ENCODE assay signal across 8 cellular contexts in genomic region chr9:135480942-135481315, GRCh38. TPM values are rescaled to one million over a fixed set of nuclear protein-coding genes. Genes with fewer than 3 reads are reported as not detected.
A peak's percentile ranks its signal among the peaks of the same experiment; 100 is the strongest.
DNase-seq lines count a peak whose midpoint lies in the region; ATAC-seq and TF ChIP-seq lines count a peak whose summit lies in the region.

No MANE protein-coding gene starts in this region.

- H3K36me3 ChIP-seq in heart left ventricle (peaks cover 0 to 24% (median 20%) of the 10 kb centered on the region in 9 donors), mammary epithelial cell (ENCODE audit: insufficient read depth, low read length) (no peaks in the 10 kb centered on the region), mesendoderm (ENCODE audit: control insufficient read depth, insufficient read depth, low read length) (peaks cover 5% of the 10 kb centered on the region), upper lobe of left lung (peaks cover under 1 to 25% (median 23%) of the 10 kb centered on the region in 4 donors)

- H3K36me3 Mint-ChIP-seq in activated CD8-positive, alpha-beta memory T cell treated with anti-CD3 and anti-CD28 coated beads, Interleukin-2, amount 10 ng/mL, durations not matched to agents 7 days and 5 days = no peaks in the 10 kb centered on the region

- H4K5ac ChIP-seq in mesendoderm (ENCODE audit: low read length) = no peak overlapping the region

- 48 to 58% (median 49%) methylated on average over 11 of the region's 11 CpGs for WGBS in heart left ventricle, 4 donors
- 10% methylated on average over 9 of the region's 11 CpGs for WGBS in mammary epithelial cell (ENCODE audit: low coverage, missing lambda C conversion rate)
- no CpG with 5 or more reads among the region's 11 CpGs for WGBS in mesendoderm (ENCODE audit: extremely low coverage, insufficient coverage, low lambda C conversion rate)
- WGBS in upper lobe of left lung, 2 donors = 45 to 48% methylated on average over 10 to 11 of the region's 11 CpGs

- H3K4me3 ChIP-seq in heart left ventricle = peak overlapping the region; percentile 59 to 96 (median 75)
- H3K4me3 ChIP-seq in mammary epithelial cell (replicated peaks in 1 of 3; ENCODE audit: insufficient read depth in 1 of 3, low read depth in 2 of 3, low read length in 3 of 3) = peak overlapping the region; percentile 81 to 93 (median 90)
- H3K4me3 ChIP-seq in mesendoderm (ENCODE audit: low read length) = peak overlapping the region; percentile 81
- H3K4me3 ChIP-seq in upper lobe of left lung = peak overlapping the region; percentile 72 to 92 (median 82)

- TF ChIP-seq CTCF in heart left ventricle (IDR thresholded peaks at IDR 0.05) = no peak
- peak in 1 of 2 donors; percentile 16 for TF ChIP-seq CTCF in mammary epithelial cell (conservative IDR thresholded peaks at IDR 0.05 in 1 of 2, IDR thresholded peaks at IDR 0.05 in 1 of 2; ENCODE audit: extremely low read depth in 1 of 2, insufficient read depth in 1 of 2, low read depth in 1 of 2, low read length in 2 of 2)
- TF ChIP-seq CTCF in upper lobe of left lung (IDR thresholded peaks at IDR 0.05) = no peak

- H2BK120ac ChIP-seq in mesendoderm (ENCODE audit: low read depth, low read length) = no peak overlapping the region

- H3K56ac ChIP-seq in mesendoderm (ENCODE audit: low read length) = peak overlapping the region; percentile 94

- ATAC-seq in heart left ventricle = peak in 1 of 4 donors; percentile 2
- ATAC-seq in left cardiac atrium = no peak
- ATAC-seq in upper lobe of left lung (ENCODE audit: low FRiP score in 2 of 2) = no peak
- no peak for ATAC-seq in activated CD8-positive, alpha-beta memory T cell treated with anti-CD3 and anti-CD28 coated beads, Interleukin-2, amount 10 ng/mL, durations not matched to agents 7 days and 5 days

- no peaks in the 10 kb centered on the region for H3K27me3 ChIP-seq in heart left ventricle
- H3K27me3 ChIP-seq in mammary epithelial cell (ENCODE audit: insufficient read depth, low read length) = no peaks in the 10 kb centered on the region
- H3K27me3 ChIP-seq in mesendoderm (ENCODE audit: insufficient read depth, low read length, poor library complexity) = no peaks in the 10 kb centered on the region
- no peaks in the 10 kb centered on the region for H3K27me3 ChIP-seq in upper lobe of left lung

- H3K4me2 ChIP-seq in mammary epithelial cell (ENCODE audit: insufficient read depth, low read depth, low read length) (peak overlapping the region; percentile 99), mesendoderm (ENCODE audit: low read length) (peak overlapping the region; percentile 80)

- H4K20me1 ChIP-seq in mammary epithelial cell (ENCODE audit: insufficient read depth, low read length) = no peaks in the 10 kb centered on the region

- no peak for TF ChIP-seq EP300 in upper lobe of left lung (IDR thresholded peaks at IDR 0.05)

- H3K9me3 ChIP-seq in heart left ventricle (no peaks in the 10 kb centered on the region), mammary epithelial cell (replicated peaks; ENCODE audit: insufficient read depth, low read length) (no peaks in the 10 kb centered on the region), upper lobe of left lung (no peaks in the 10 kb centered on the region)

- DNase-seq in heart left ventricle = no peak
- DNase-seq in left cardiac atrium = no peak
- DNase-seq in mammary epithelial cell = no peak
- DNase-seq in mesendoderm = no peak
- DNase-seq in upper lobe of left lung = no peak
- no peak for DNase-seq in activated CD8-positive, alpha-beta memory T cell treated with anti-CD3 and anti-CD28 coated beads, Interleukin-2, amount 10 ng/mL, durations not matched to agents 7 days and 5 days
- DNase-seq in NCI-H128 (lab: John Stamatoyannopoulos, UW; ENCODE audit: unreplicated experiment) = no peak
- DNase-seq in GOT3 (lab: John Stamatoyannopoulos, UW) = no peak

- H3K4me1 ChIP-seq in heart left ventricle (peaks cover 0 to 27% (median 14%) of the 10 kb centered on the region in 12 donors), mammary epithelial cell (ENCODE audit: insufficient read depth, low read length) (peaks cover 24% of the 10 kb centered on the region), mesendoderm (ENCODE audit: control insufficient read depth, low read depth, low read length) (no peaks in the 10 kb centered on the region), upper lobe of left lung (peaks cover 12 to 27% (median 19%) of the 10 kb centered on the region in 4 donors)

- TF ChIP-seq POLR2A in heart left ventricle (IDR thresholded peaks at IDR 0.05) (no peak), upper lobe of left lung (IDR thresholded peaks at IDR 0.05) (no peak)

- H2AFZ ChIP-seq in mammary epithelial cell (ENCODE audit: low read depth, low read length) = peak overlapping the region; percentile 98

- intact Hi-C loops in heart left ventricle (cut with DNase I) (no loop called here), left cardiac atrium (cut with DNase I) (no loop called here), mammary epithelial cell (cut with micrococcal nuclease) (no loop called here)

- H3K18ac ChIP-seq in mesendoderm (ENCODE audit: low read length) = no peak overlapping the region

- H3K27ac Mint-ChIP-seq in activated CD8-positive, alpha-beta memory T cell treated with anti-CD3 and anti-CD28 coated beads, Interleukin-2, amount 10 ng/mL, durations not matched to agents 7 days and 5 days = no peak overlapping the region

- in situ Hi-C loops in mammary epithelial cell (cut with MboI; ENCODE audit: low sequenced_read_pairs in 2 of 2) = no loop called here

- H3K27me3 Mint-ChIP-seq in activated CD8-positive, alpha-beta memory T cell treated with anti-CD3 and anti-CD28 coated beads, Interleukin-2, amount 10 ng/mL, durations not matched to agents 7 days and 5 days = peaks cover 46% of the 10 kb centered on the region

- peaks cover 3% of the 10 kb centered on the region for H3K79me1 ChIP-seq in mesendoderm (ENCODE audit: low read length)

- BruUV-seq in mammary epithelial cell (replicated peaks; lab: Mats Ljungman, UMichigan) = no TSS peak

- no peak overlapping the region for H3K4ac ChIP-seq in mesendoderm (ENCODE audit: low read depth, low read length)

- CTCF ChIA-PET in mammary epithelial cell (lab: Charles Lee; ENCODE audit: low non-redundant PET) = no interaction called here
- CTCF ChIA-PET in activated CD8-positive, alpha-beta memory T cell treated with anti-CD3 and anti-CD28 coated beads, Interleukin-2, amount 10 ng/mL, durations not matched to agents 7 days and 5 days (lab: Charles Lee) = interaction anchor here (1.3 kb wide), 1 partner anchor 24 kb away, joined by 4 read pairs; no protein-coding TSS in a partner anchor

- H3K9ac ChIP-seq in mammary epithelial cell (ENCODE audit: insufficient read depth, low read length) = no peak overlapping the region
- H3K9ac ChIP-seq in mesendoderm (ENCODE audit: low read length) = peak overlapping the region; percentile 95

- H3K4me1 Mint-ChIP-seq in activated CD8-positive, alpha-beta memory T cell treated with anti-CD3 and anti-CD28 coated beads, Interleukin-2, amount 10 ng/mL, durations not matched to agents 7 days and 5 days = peaks cover 6% of the 10 kb centered on the region

- no peak overlapping the region for H2BK5ac ChIP-seq in mesendoderm (ENCODE audit: low read length)

- H3K4me3 Mint-ChIP-seq in activated CD8-positive, alpha-beta memory T cell treated with anti-CD3 and anti-CD28 coated beads, Interleukin-2, amount 10 ng/mL, durations not matched to agents 7 days and 5 days = no peak overlapping the region

- no peak overlapping the region for H4K8ac ChIP-seq in mesendoderm (ENCODE audit: low read depth, low read length)

- H3K27ac ChIP-seq in heart left ventricle = peak overlapping the region in 1 of 12 donors; percentile 84
- H3K27ac ChIP-seq in mammary epithelial cell (ENCODE audit: insufficient read depth, low read depth, low read length) = no peak overlapping the region
- H3K27ac ChIP-seq in mesendoderm (ENCODE audit: low read depth, low read length) = no peak overlapping the region
- H3K27ac ChIP-seq in upper lobe of left lung = peak overlapping the region in 3 of 4 donors; percentile 67 to 84 (median 71)

- H2BK15ac ChIP-seq in mesendoderm (replicated peaks; ENCODE audit: low read depth) = no peak overlapping the region

- no peak overlapping the region for H2AK5ac ChIP-seq in mesendoderm (ENCODE audit: low read length)

- H3K9me3 Mint-ChIP-seq in activated CD8-positive, alpha-beta memory T cell treated with anti-CD3 and anti-CD28 coated beads, Interleukin-2, amount 10 ng/mL, durations not matched to agents 7 days and 5 days (ENCODE audit: low read depth) = no peaks in the 10 kb centered on the region

- peaks cover 16% of the 10 kb centered on the region for H3K79me2 ChIP-seq in mammary epithelial cell (ENCODE audit: insufficient read depth, low read length)
- H3K79me2 ChIP-seq in mesendoderm (ENCODE audit: control insufficient read depth, insufficient read depth, low read length) = peaks cover 3% of the 10 kb centered on the region

- no peak overlapping the region for H3K23ac ChIP-seq in mesendoderm (ENCODE audit: low read length)

- dilution Hi-C loops in mammary epithelial cell (cut with HindIII; ENCODE audit: low sequenced_read_pairs) = no loop called here

RNA-seq across cellular contexts. Expression of gene PPP1R26, which starts 1.3 kb away (rescaled TPM):
- total RNA-seq in heart left ventricle (10 to 100 TPM; 17.3 to 30.1 (median 19.4) TPM), left cardiac atrium (10 to 100 TPM; 17.5 to 17.6 TPM), mammary epithelial cell (10 to 100 TPM; 13.2 to 17.2 TPM), upper lobe of left lung (10 to 100 TPM; 25.6 to 48.6 (median 33.8) TPM)
- polyA plus RNA-seq in heart left ventricle (10 to 100 TPM; 13.2 to 13.6 TPM), mammary epithelial cell (4.8 TPM)
- 12.7 TPM for polyA minus RNA-seq in mammary epithelial cell
- polyA plus RNA-seq in mesendoderm (2013, experiment 1 of 2) = 8.3 TPM
- 8.7 TPM for polyA plus RNA-seq in mesendoderm (2013, experiment 2 of 2)
- under 1 TPM; 0.18 to 0.28 TPM for total RNA-seq in activated CD8-positive, alpha-beta memory T cell treated with anti-CD3 and anti-CD28 coated beads, Interleukin-2, amount 10 ng/mL, durations not matched to agents 7 days and 5 days

RNA-seq across cellular contexts. Expression of gene MRPS2, which starts 19.6 kb away (rescaled TPM):
- total RNA-seq in heart left ventricle (10 to 100 TPM; 34.1 to 95.2 (median 46.5) TPM), left cardiac atrium (10 to 100 TPM; 32.6 to 34.0 TPM), mammary epithelial cell (10 to 100 TPM; 21.5 to 46.2 TPM), upper lobe of left lung (10 to 100 TPM; 11.1 to 40.6 (median 26.3) TPM)
- polyA plus RNA-seq in heart left ventricle (10 to 100 TPM; 48.7 to 95.0 TPM), mammary epithelial cell (193 TPM)
- polyA minus RNA-seq in mammary epithelial cell = 125 TPM
- polyA plus RNA-seq in mesendoderm (2013, experiment 1 of 2) = 151 TPM
- 158 TPM for polyA plus RNA-seq in mesendoderm (2013, experiment 2 of 2)
- 10 to 100 TPM; 34.7 to 38.0 TPM for total RNA-seq in activated CD8-positive, alpha-beta memory T cell treated with anti-CD3 and anti-CD28 coated beads, Interleukin-2, amount 10 ng/mL, durations not matched to agents 7 days and 5 days

RNA-seq across cellular contexts. Expression of gene LCN1, which starts 40.3 kb away (rescaled TPM):
- total RNA-seq in heart left ventricle (under 1 TPM in 2 of 9 donors, not detected in 7; 0.33 to 0.37 TPM), left cardiac atrium (1 to 10 TPM in 1 of 2 donors, not detected in 1; 2.0 TPM), mammary epithelial cell (not detected), upper lobe of left lung (not detected)
- polyA plus RNA-seq in heart left ventricle (under 1 TPM in 1 of 2 donors, not detected in 1; 0.50 TPM), mammary epithelial cell (not detected)
- polyA minus RNA-seq in mammary epithelial cell = not detected
- not detected for polyA plus RNA-seq in mesendoderm (2013, experiment 1 of 2)
- polyA plus RNA-seq in mesendoderm (2013, experiment 2 of 2) = 0.10 TPM
- total RNA-seq in activated CD8-positive, alpha-beta memory T cell treated with anti-CD3 and anti-CD28 coated beads, Interleukin-2, amount 10 ng/mL, durations not matched to agents 7 days and 5 days = not detected

Comparison
In these comparisons a context has a peak if more than half of its experiments do, and no peak if none do; other contexts are left out.
1. H3K27ac ChIP-seq: peak in upper lobe of left lung (3 of 4); none in mammary epithelial cell (single experiment) and mesendoderm (single experiment).
2. RNA of gene PPP1R26, which starts 1.3 kb away (total RNA-seq): 25.6 to 48.6 TPM in upper lobe of left lung, 17.3 to 30.1 TPM in heart left ventricle, 17.5 to 17.6 TPM in left cardiac atrium and 13.2 to 17.2 TPM in mammary epithelial cell; 0.18 to 0.28 TPM in activated CD8-positive, alpha-beta memory T cell treated with anti-CD3 and anti-CD28 coated beads, Interleukin-2, amount 10 ng/mL, durations not matched to agents 7 days and 5 days; every median in the first group is over 10 times any median in the second.
3. Peak in every context shown above with its lines, with median percentiles within 50 percentile points of each other: H3K4me3 ChIP-seq.